ENCODE assay signal across 20 cellular contexts in the genomic region with DNA sequence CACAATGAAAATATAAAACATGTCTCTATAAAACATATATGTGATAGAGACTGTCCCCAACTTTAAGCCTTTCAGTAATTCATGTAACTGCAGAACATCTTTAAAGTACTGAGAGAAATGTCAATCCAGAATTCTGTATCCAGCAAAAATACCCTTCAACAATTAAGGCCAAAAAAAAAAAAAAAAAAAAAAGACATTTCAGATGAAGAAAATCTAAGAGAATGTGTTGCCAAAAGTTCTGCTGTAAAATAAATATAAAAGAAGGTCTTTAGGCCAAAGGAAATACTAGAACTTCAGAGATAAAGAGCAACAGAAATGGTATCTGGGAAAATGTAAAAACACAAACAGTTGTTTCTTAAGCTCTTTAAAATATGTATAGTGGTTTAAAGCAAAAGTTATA.
"Had no signal": no experiment of that assay in that cellular context is flagged by ENCODE, and none has a peak within 500 bp of the region (broad histone marks: within the 10 kb centered on the region; RNA-seq: fewer than 3 reads in every experiment).

No MANE protein-coding gene starts in this region.

- H3K27me3 Mint-ChIP-seq: stimulated activated memory B cell treated with anti-CD40 and anti-IgM and Interleukin-4, amounts not matched to agents 10 μg/mL and 1 μg/mL and 100 μg/mL, for 72 hours; stimulated activated naive CD8-positive, alpha-beta T cell treated with anti-CD3 and anti-CD28 coated beads, Interleukin-15, amount 100 ng/mL, for 72 hours had no signal

- H3K9me3 ChIP-seq: colonic mucosa, esophagus squamous epithelium, left ventricle myocardium inferior, lower lobe of right lung, spleen, testis, tibial nerve, upper lobe of right lung had no signal

- H3K27me3 ChIP-seq: colonic mucosa, esophagus squamous epithelium, foreskin keratinocyte, spleen, testis, tibial nerve, upper lobe of right lung had no signal

- H3K4me3 ChIP-seq: colonic mucosa, esophagus squamous epithelium, left ventricle myocardium inferior, lower lobe of right lung, spleen, testis, tibial nerve, upper lobe of right lung had no signal

- H3K4me3 Mint-ChIP-seq: stimulated activated memory B cell treated with anti-CD40 and anti-IgM and Interleukin-4, amounts not matched to agents 10 μg/mL and 1 μg/mL and 100 μg/mL, for 72 hours; stimulated activated naive CD8-positive, alpha-beta T cell treated with anti-CD3 and anti-CD28 coated beads, Interleukin-15, amount 100 ng/mL, for 72 hours had no signal

- H3K9me3 Mint-ChIP-seq: stimulated activated memory B cell treated with anti-CD40 and anti-IgM and Interleukin-4, amounts not matched to agents 10 μg/mL and 1 μg/mL and 100 μg/mL, for 72 hours; stimulated activated naive CD8-positive, alpha-beta T cell treated with anti-CD3 and anti-CD28 coated beads, Interleukin-15, amount 100 ng/mL, for 72 hours had no signal

- H3K27ac ChIP-seq: colonic mucosa, esophagus squamous epithelium, foreskin keratinocyte, left ventricle myocardium inferior, lower lobe of right lung, spleen, testis, tibial nerve, upper lobe of right lung had no signal

- H3K36me3 ChIP-seq: colonic mucosa, esophagus squamous epithelium, left ventricle myocardium inferior, lower lobe of right lung, spleen, tibial nerve, upper lobe of right lung had no signal

- H3K4me1 ChIP-seq: foreskin keratinocyte, testis had no signal

- DNase-seq: colonic mucosa; esophagus squamous epithelium; foreskin keratinocyte; kidney; left cardiac atrium; left ventricle myocardium inferior; lower lobe of right lung; mesenchymal stem cell; midbrain; posterior cingulate gyrus; spleen; stimulated activated CD4-positive, alpha-beta T cell treated with anti-CD3 and anti-CD28 coated beads, Interleukin-15, amount 100 ng/mL, for 24 hours; stimulated activated CD4-positive, alpha-beta T cell treated with anti-CD3 and anti-CD28 coated beads, Interleukin-1b, Interleukin-23, amount 100 ng/mL, for 48 hours; stimulated activated CD4-positive, alpha-beta T cell treated with anti-CD3 and anti-CD28 coated beads, Interleukin-4, amount 100 ng/mL, for 24 hours; stimulated activated naive CD8-positive, alpha-beta T cell treated with anti-CD3 and anti-CD28 coated beads, Interleukin-15, amount 100 ng/mL, for 72 hours; testis; upper lobe of right lung had no signal

- H3K27ac Mint-ChIP-seq: stimulated activated memory B cell treated with anti-CD40 and anti-IgM and Interleukin-4, amounts not matched to agents 10 μg/mL and 1 μg/mL and 100 μg/mL, for 72 hours; stimulated activated naive CD8-positive, alpha-beta T cell treated with anti-CD3 and anti-CD28 coated beads, Interleukin-15, amount 100 ng/mL, for 72 hours had no signal

- ATAC-seq: foreskin keratinocyte; left cardiac atrium; lower lobe of right lung; sciatic nerve; stimulated activated memory B cell treated with anti-CD40 and anti-IgM and Interleukin-4, amounts not matched to agents 10 μg/mL and 1 μg/mL and 100 μg/mL, for 72 hours; stimulated activated naive CD8-positive, alpha-beta T cell treated with anti-CD3 and anti-CD28 coated beads, Interleukin-15, amount 100 ng/mL, for 72 hours; upper lobe of right lung had no signal
